ENCODE assay signal across 18 cellular contexts in genomic region chr12:123113038-123113437, GRCh38. TPM values are rescaled to one million over a fixed set of nuclear protein-coding genes. Genes with fewer than 3 reads are reported as not detected.
A peak's percentile ranks its signal among the peaks of the same experiment; 100 is the strongest.
DNase-seq lines count a peak whose midpoint lies in the region; ATAC-seq and FAIRE-seq lines count a peak whose summit lies in the region.
"Had no signal": no experiment of that assay in that cellular context is flagged by ENCODE, and none has a peak within 500 bp of the region (broad histone marks: within the 10 kb centered on the region; RNA-seq: fewer than 3 reads in every experiment).

No MANE protein-coding gene starts in this region.

- H3K9me3 Mint-ChIP-seq in naive B cell: no peaks in the 10 kb centered on the region
- H3K9me3 Mint-ChIP-seq: activated T-helper 2 cell treated with anti-CD3 and anti-CD28 coated beads, Interferon-gamma antibody, Interleukin-2, Interleukin-4, amounts not matched to agents 10 μg/mL and 5 μg/mL and 100 μg/mL, durations not matched to agents 14 hours and 24 hours and 36 hours; stimulated activated naive CD8-positive, alpha-beta T cell treated with anti-CD3 and anti-CD28 coated beads, Interleukin-15, Interleukin-2, amounts not matched to agents 100 ng/mL and 50 ng/mL, for 24 hours had no signal

- H3K4me3 Mint-ChIP-seq in naive B cell: no peak overlapping the region
- H3K4me3 Mint-ChIP-seq: stimulated activated naive CD8-positive, alpha-beta T cell treated with anti-CD3 and anti-CD28 coated beads, Interleukin-15, Interleukin-2, amounts not matched to agents 100 ng/mL and 50 ng/mL, for 24 hours had no signal

- no peak for FAIRE-seq in urothelium cell line (lab: Jason Lieb, UNC)
- FAIRE-seq: endothelial cell of umbilical vein had no signal

- peaks cover 42 to 56% (median 51%) of the 10 kb centered on the region in 3 donors for H3K4me1 Mint-ChIP-seq in naive B cell

- peaks cover 0 to under 1% of the 10 kb centered on the region in 2 donors for H3K36me3 Mint-ChIP-seq in naive B cell

- DNase-seq in COLO668 (lab: John Stamatoyannopoulos, UW; ENCODE audit: unreplicated experiment) (peak; percentile 66), NCI-H1105 (lab: John Stamatoyannopoulos, UW) (peak; percentile 69), NCI-H774 (lab: John Stamatoyannopoulos, UW) (peak; percentile 64), naive B cell (no peak), urothelium cell line (ENCODE audit: low spot score) (no peak), HK-2 (ENCODE audit: unreplicated experiment) (no peak)
- DNase-seq: AML-193, DND-41, foreskin melanocyte, Karpas-422, left ventricle myocardium superior, NCI-H2171, Peyer's patch, WERI-Rb-1 had no signal

- peak overlapping the region in 5 of 6 donors; percentile 65 to 94 (median 80) for H3K27ac Mint-ChIP-seq in naive B cell
- H3K27ac Mint-ChIP-seq: activated T-helper 2 cell treated with anti-CD3 and anti-CD28 coated beads, Interferon-gamma antibody, Interleukin-2, Interleukin-4, amounts not matched to agents 10 μg/mL and 5 μg/mL and 100 μg/mL, durations not matched to agents 14 hours and 24 hours and 36 hours; stimulated activated naive CD8-positive, alpha-beta T cell treated with anti-CD3 and anti-CD28 coated beads, Interleukin-15, Interleukin-2, amounts not matched to agents 100 ng/mL and 50 ng/mL, for 24 hours had no signal

- no peaks in the 10 kb centered on the region for H3K27me3 Mint-ChIP-seq in naive B cell
- H3K27me3 Mint-ChIP-seq: stimulated activated naive CD8-positive, alpha-beta T cell treated with anti-CD3 and anti-CD28 coated beads, Interleukin-15, Interleukin-2, amounts not matched to agents 100 ng/mL and 50 ng/mL, for 24 hours had no signal

- ATAC-seq in naive B cell (ENCODE audit: low read depth in 2 of 2) (no peak), GM18517 (IDR thresholded peaks at IDR 0.05; ENCODE audit: unreplicated experiment) (no peak)
- ATAC-seq: left ventricle myocardium superior had no signal

RNA-seq across cellular contexts. Expression of gene PITPNM2, which starts 37.9 kb away (rescaled TPM):
- 1 to 10 TPM in 3 of 6 donors, under 1 TPM in 3; 0.10 to 2.6 (median 0.96) TPM for polyA plus RNA-seq in naive B cell (ENCODE audit: low read depth in 6 of 6)

Comparison
In these comparisons a context has a peak if more than half of its experiments do, and no peak if none do; other contexts are left out.
1. DNase-seq: peak in COLO668 (single experiment), NCI-H1105 (single experiment) and NCI-H774 (single experiment); none in naive B cell (single experiment), urothelium cell line (single experiment) and HK-2 (single experiment).